In genomic region chr12:100311317-100311716, GRCh38 we compare ENCODE assay signal across 32 cellular contexts. TPM values are rescaled to one million over a fixed set of nuclear protein-coding genes. Genes with fewer than 3 reads are reported as not detected.
"Had no signal": no experiment of that assay in that cellular context is flagged by ENCODE, and none has a peak within 500 bp of the region (broad histone marks: within the 10 kb centered on the region; RNA-seq: fewer than 3 reads in every experiment).

No MANE protein-coding gene starts in this region.

- H3K9me3 Mint-ChIP-seq: activated T-cell treated with anti-CD3 and anti-CD28 coated beads, Interleukin-2, amount 50 U/mL, for 24 hours had no signal

- H3K27me3 Mint-ChIP-seq: activated CD4-positive, alpha-beta memory T cell treated with anti-CD3 and anti-CD28 coated beads, Interleukin-2, amount 10 ng/mL, durations not matched to agents 7 days and 5 days; activated CD4-positive, alpha-beta T cell treated with anti-CD3 and anti-CD28 coated beads, Interleukin-2, amount 10 ng/mL, durations not matched to agents 7 days and 5 days; activated naive CD4-positive, alpha-beta T cell treated with anti-CD3 and anti-CD28 coated beads, Interleukin-2, amount 10 ng/mL, durations not matched to agents 7 days and 5 days; activated naive CD8-positive, alpha-beta T cell treated with anti-CD3 and anti-CD28 coated beads, Interleukin-2, amount 10 ng/mL, durations not matched to agents 7 days and 5 days; activated T-cell treated with anti-CD3 and anti-CD28 coated beads, Interleukin-2, amount 50 U/mL, for 24 hours; effector memory CD8-positive, alpha-beta T cell had no signal

- H3K9me3 ChIP-seq: colonic mucosa, esophagus squamous epithelium had no signal

- H3K27me3 ChIP-seq: brain microvascular endothelial cell, colonic mucosa, esophagus squamous epithelium, heart left ventricle had no signal

- FAIRE-seq: astrocyte had no signal

- H3K4me3 Mint-ChIP-seq: activated CD4-positive, alpha-beta memory T cell treated with anti-CD3 and anti-CD28 coated beads, Interleukin-2, amount 10 ng/mL, durations not matched to agents 7 days and 5 days; activated CD4-positive, alpha-beta T cell treated with anti-CD3 and anti-CD28 coated beads, Interleukin-2, amount 10 ng/mL, durations not matched to agents 7 days and 5 days; activated naive CD4-positive, alpha-beta T cell treated with anti-CD3 and anti-CD28 coated beads, Interleukin-2, amount 10 ng/mL, durations not matched to agents 7 days and 5 days; activated naive CD8-positive, alpha-beta T cell treated with anti-CD3 and anti-CD28 coated beads, Interleukin-2, amount 10 ng/mL, durations not matched to agents 7 days and 5 days; activated T-cell treated with anti-CD3 and anti-CD28 coated beads, Interleukin-2, amount 50 U/mL, for 24 hours; activated T-cell treated with anti-CD3 and anti-CD28 coated beads, Interleukin-2, amount 50 U/mL, for 72 hours; effector memory CD8-positive, alpha-beta T cell; WTC11 had no signal

- H3K27ac ChIP-seq: brain microvascular endothelial cell, colonic mucosa, epithelial cell of prostate, esophagus squamous epithelium had no signal

- H3K4me1 ChIP-seq: colonic mucosa, esophagus squamous epithelium had no signal

- ATAC-seq: activated naive CD4-positive, alpha-beta T cell treated with anti-CD3 and anti-CD28 coated beads, Interleukin-2, amount 50 U/mL, for 72 hours; activated T-cell treated with anti-CD3 and anti-CD28 coated beads, Interleukin-2, amount 50 U/mL, for 72 hours; effector memory CD8-positive, alpha-beta T cell; heart left ventricle; WTC11 had no signal

- H3K4me1 Mint-ChIP-seq: activated CD4-positive, alpha-beta memory T cell treated with anti-CD3 and anti-CD28 coated beads, Interleukin-2, amount 10 ng/mL, durations not matched to agents 7 days and 5 days; activated naive CD4-positive, alpha-beta T cell treated with anti-CD3 and anti-CD28 coated beads, Interleukin-2, amount 10 ng/mL, durations not matched to agents 7 days and 5 days; activated naive CD8-positive, alpha-beta T cell treated with anti-CD3 and anti-CD28 coated beads, Interleukin-2, amount 10 ng/mL, durations not matched to agents 7 days and 5 days; WTC11 had no signal

- H3K4me3 ChIP-seq: colonic mucosa, esophagus squamous epithelium, heart left ventricle had no signal

- H3K27ac Mint-ChIP-seq: activated CD4-positive, alpha-beta memory T cell treated with anti-CD3 and anti-CD28 coated beads, Interleukin-2, amount 10 ng/mL, durations not matched to agents 7 days and 5 days; activated CD4-positive, alpha-beta T cell treated with anti-CD3 and anti-CD28 coated beads, Interleukin-2, amount 10 ng/mL, durations not matched to agents 7 days and 5 days; activated naive CD4-positive, alpha-beta T cell treated with anti-CD3 and anti-CD28 coated beads, Interleukin-2, amount 10 ng/mL, durations not matched to agents 7 days and 5 days; activated naive CD4-positive, alpha-beta T cell treated with anti-CD3 and anti-CD28 coated beads, Interleukin-2, amount 50 U/mL, for 72 hours; activated naive CD8-positive, alpha-beta T cell treated with anti-CD3 and anti-CD28 coated beads, Interleukin-2, amount 10 ng/mL, durations not matched to agents 7 days and 5 days; activated T-cell treated with anti-CD3 and anti-CD28 coated beads, Interleukin-2, amount 50 U/mL, for 24 hours; effector memory CD8-positive, alpha-beta T cell had no signal

- DNase-seq: activated CD4-positive, alpha-beta memory T cell treated with anti-CD3 and anti-CD28 coated beads, Interleukin-2, amount 10 ng/mL, durations not matched to agents 7 days and 5 days; activated CD4-positive, alpha-beta T cell treated with anti-CD3 and anti-CD28 coated beads for 1 hour; activated CD4-positive, alpha-beta T cell treated with anti-CD3 and anti-CD28 coated beads for 4 hours; activated CD4-positive, alpha-beta T cell treated with anti-CD3 and anti-CD28 coated beads, Interleukin-2, amount 10 ng/mL, durations not matched to agents 7 days and 5 days; activated CD4-positive, alpha-beta T cell treated with anti-CD3 and anti-CD28 coated beads, Interleukin-2, amount 50 U/mL, for 4 hours; activated CD8-positive, alpha-beta memory T cell treated with anti-CD3 and anti-CD28 coated beads, Interleukin-2, amount 50 U/mL, for 48 hours; activated gamma-delta T cell; activated naive CD4-positive, alpha-beta T cell; activated naive CD4-positive, alpha-beta T cell treated with anti-CD3 and anti-CD28 coated beads, Interleukin-2, amount 10 ng/mL, durations not matched to agents 7 days and 5 days; activated naive CD8-positive, alpha-beta T cell treated with anti-CD3 and anti-CD28 coated beads, Interleukin-2, amount 10 ng/mL, durations not matched to agents 7 days and 5 days; activated T-cell treated with anti-CD3 and anti-CD28 coated beads for 4 hours; activated T-cell treated with anti-CD3 and anti-CD28 coated beads, Interleukin-2, amount 50 U/mL, for 24 hours; activated T-cell treated with anti-CD3 and anti-CD28 coated beads, Interleukin-2, amount 50 U/mL, for 72 hours; brain microvascular endothelial cell; central memory CD4-positive, alpha-beta T cell; cerebellar nuclear complex; colonic mucosa; effector CD4-positive, alpha-beta T cell; effector memory CD8-positive, alpha-beta T cell; esophagus squamous epithelium; foreskin melanocyte; glutamatergic neuron; heart left ventricle; T-helper 2 cell had no signal

RNA-seq across cellular contexts. Expression of gene SLC17A8, which starts 45.6 kb away (rescaled TPM):
- total RNA-seq: activated CD4-positive, alpha-beta memory T cell treated with anti-CD3 and anti-CD28 coated beads, Interleukin-2, amount 10 ng/mL, durations not matched to agents 7 days and 5 days; activated CD4-positive, alpha-beta T cell treated with anti-CD3 and anti-CD28 coated beads, Interleukin-2, amount 10 ng/mL, durations not matched to agents 7 days and 5 days; activated naive CD4-positive, alpha-beta T cell treated with anti-CD3 and anti-CD28 coated beads, Interleukin-2, amount 50 U/mL, for 72 hours; activated naive CD8-positive, alpha-beta T cell treated with anti-CD3 and anti-CD28 coated beads, Interleukin-2, amount 10 ng/mL, durations not matched to agents 7 days and 5 days; activated T-cell treated with anti-CD3 and anti-CD28 coated beads, Interleukin-2, amount 50 U/mL, for 72 hours; astrocyte; esophagus squamous epithelium; fibroblast of lung; fibroblast of villous mesenchyme; T-helper 1 cell treated with Interleukin-12 subunit alpha and Interleukin-12 subunit beta and Interleukin-4 antibody, amounts not matched to agents 30 ng/mL and 1 ng/mL, for 36 hours had no signal
- polyA plus RNA-seq: esophagus, fibroblast of lung, heart left ventricle had no signal
